ENCODE assay signal across 22 cellular contexts in the genomic region with DNA sequence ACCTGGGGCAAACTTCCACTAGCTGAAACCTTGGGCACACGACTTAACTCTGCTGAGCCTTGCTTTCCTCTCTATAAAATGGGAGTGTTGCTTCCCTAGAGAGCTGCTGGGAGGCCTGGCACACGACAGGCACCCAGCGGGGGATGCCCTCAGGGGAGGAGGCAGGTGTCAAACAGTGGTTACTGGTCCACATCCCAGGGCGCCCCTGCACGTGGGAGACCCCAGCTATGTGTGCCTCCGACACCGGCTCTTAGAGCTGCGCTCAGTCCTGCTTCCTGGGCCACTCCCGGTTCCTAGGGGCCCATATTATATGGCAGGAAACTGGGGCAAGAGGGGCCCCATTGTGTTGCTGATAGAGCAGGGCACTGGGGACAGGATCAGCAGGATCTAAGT. TPM values are rescaled to one million over a fixed set of nuclear protein-coding genes. Genes with fewer than 3 reads are reported as not detected.
"Had no signal": no experiment of that assay in that cellular context is flagged by ENCODE, and none has a peak within 500 bp of the region (broad histone marks: within the 10 kb centered on the region; RNA-seq: fewer than 3 reads in every experiment).

No MANE protein-coding gene starts in this region.

- H3K36me3 ChIP-seq: ovary, suprapubic skin had no signal

- H3K9me3 Mint-ChIP-seq: type B pancreatic cell had no signal

- H3K27me3 ChIP-seq: ovary, suprapubic skin had no signal

- H3K4me3 Mint-ChIP-seq: activated CD4-positive, alpha-beta memory T cell treated with anti-CD3 and anti-CD28 coated beads, Interleukin-2, amount 10 ng/mL, durations not matched to agents 7 days and 5 days; activated T-cell treated with anti-CD3 and anti-CD28 coated beads, Interleukin-2, amount 50 U/mL, for 4 hours; effector memory CD8-positive, alpha-beta T cell; neural crest cell; type B pancreatic cell; WTC11 had no signal

- H3K27ac Mint-ChIP-seq: activated CD4-positive, alpha-beta memory T cell treated with anti-CD3 and anti-CD28 coated beads, Interleukin-2, amount 10 ng/mL, durations not matched to agents 7 days and 5 days; type B pancreatic cell had no signal

- ATAC-seq: activated T-cell treated with anti-CD3 and anti-CD28 coated beads, Interleukin-2, amount 50 U/mL, for 4 hours; effector memory CD8-positive, alpha-beta T cell; stimulated activated naive CD8-positive, alpha-beta T cell treated with anti-CD3 and anti-CD28 coated beads, Interleukin-15, Interleukin-2, amounts not matched to agents 100 U/mL and 50 U/mL, for 24 hours; WTC11 had no signal

- H3K4me1 Mint-ChIP-seq: activated CD4-positive, alpha-beta memory T cell treated with anti-CD3 and anti-CD28 coated beads, Interleukin-2, amount 10 ng/mL, durations not matched to agents 7 days and 5 days had no signal

- H3K9me3 ChIP-seq: ovary, suprapubic skin had no signal

- H3K27ac ChIP-seq: coronary artery, epithelial cell of prostate, ovary, suprapubic skin had no signal

- DNase-seq: activated CD4-positive, alpha-beta memory T cell treated with anti-CD3 and anti-CD28 coated beads, Interleukin-2, amount 10 ng/mL, durations not matched to agents 7 days and 5 days; activated CD4-positive, alpha-beta T cell treated with anti-CD3 and anti-CD28 coated beads for 4 hours; activated effector memory CD4-positive, alpha-beta T cell treated with Interleukin-2 at 50 U/mL for 16 hours; activated naive CD4-positive, alpha-beta T cell treated with anti-CD3 and anti-CD28 coated beads, Interleukin-2, amount 50 U/mL, for 16 hours; activated T-cell treated with anti-CD3 and anti-CD28 coated beads, Interleukin-2, amount 50 U/mL, for 4 hours; central memory CD4-positive, alpha-beta T cell; effector memory CD8-positive, alpha-beta T cell; foreskin melanocyte; mammary epithelial cell; stimulated activated CD4-positive, alpha-beta T cell treated with anti-CD3 and anti-CD28 coated beads, Interleukin-15, amount 100 ng/mL, for 24 hours; stimulated activated CD4-positive, alpha-beta T cell treated with anti-CD3 and anti-CD28 coated beads, Interleukin-4, amount 100 ng/mL, for 24 hours; stimulated activated naive CD8-positive, alpha-beta T cell treated with anti-CD3 and anti-CD28 coated beads, Interleukin-15, Interleukin-2, amounts not matched to agents 100 U/mL and 50 U/mL, for 24 hours; T-helper 2 cell had no signal

- H3K27me3 Mint-ChIP-seq: activated CD4-positive, alpha-beta memory T cell treated with anti-CD3 and anti-CD28 coated beads, Interleukin-2, amount 10 ng/mL, durations not matched to agents 7 days and 5 days; effector memory CD8-positive, alpha-beta T cell; type B pancreatic cell had no signal

- H3K4me3 ChIP-seq: coronary artery, ovary, suprapubic skin had no signal

- H3K36me3 Mint-ChIP-seq: type B pancreatic cell had no signal

RNA-seq across cellular contexts. Expression of gene CHGA, which starts 47.3 kb away (rescaled TPM):
- total RNA-seq: activated CD4-positive, alpha-beta memory T cell treated with anti-CD3 and anti-CD28 coated beads, Interleukin-2, amount 10 ng/mL, durations not matched to agents 7 days and 5 days; fibroblast of lung; renal cortical epithelial cell had no signal
- polyA plus RNA-seq: fibroblast of lung, mammary epithelial cell had no signal
